ENCODE assay signal across 10 cellular contexts in the genomic region with DNA sequence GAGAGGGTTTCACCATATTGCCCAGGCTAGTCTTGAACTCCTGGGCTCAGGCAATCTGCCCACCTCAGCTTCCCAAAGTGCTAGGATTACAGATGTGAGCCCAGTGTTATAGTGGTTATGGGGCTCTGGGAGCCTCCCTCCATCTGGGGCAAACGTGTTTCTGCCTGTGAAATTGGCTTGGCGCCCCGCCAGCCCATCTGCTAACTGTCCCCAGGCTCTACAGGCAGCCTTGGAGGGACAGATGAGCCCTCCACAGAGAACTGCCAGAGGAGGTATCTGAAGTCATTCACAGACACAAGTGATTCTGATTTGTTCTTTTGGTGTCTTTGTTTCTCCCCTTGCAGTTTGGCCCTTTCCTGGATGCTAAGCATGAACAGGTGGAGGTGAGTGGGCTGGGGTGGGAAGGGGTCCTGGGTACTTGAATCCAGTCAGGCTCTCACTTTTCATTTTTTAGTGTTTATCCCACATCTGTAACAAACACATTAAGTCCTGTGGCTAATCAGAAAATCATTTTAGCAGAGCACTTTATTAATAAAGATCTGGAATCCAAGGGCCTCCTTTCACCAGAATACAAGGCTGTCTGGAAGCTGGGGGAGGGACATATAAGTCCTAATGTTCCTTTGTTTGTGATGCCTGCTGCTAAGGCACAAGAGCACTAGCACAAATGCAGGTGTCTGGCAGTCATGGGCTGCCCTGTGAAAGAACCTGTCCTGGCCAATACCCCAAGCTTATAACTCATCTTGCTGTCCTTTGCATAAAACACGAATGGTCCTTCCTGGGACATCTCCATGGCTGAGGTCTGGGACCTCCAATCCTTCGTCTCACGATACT. TPM values are rescaled to one million over a fixed set of nuclear protein-coding genes. Genes with fewer than 3 reads are reported as not detected.
DNase-seq lines count a peak whose midpoint lies in the region; ATAC-seq and TF ChIP-seq lines count a peak whose summit lies in the region.
"Had no signal": no experiment of that assay in that cellular context is flagged by ENCODE, and none has a peak within 500 bp of the region (broad histone marks: within the 10 kb centered on the region; RNA-seq: fewer than 3 reads in every experiment).

No MANE protein-coding gene starts in this region.

- POLR2A ChIA-PET in activated CD4-positive, alpha-beta T cell treated with anti-CD3 and anti-CD28 coated beads, Interleukin-2, amount 10 ng/mL, durations not matched to agents 7 days and 5 days (lab: Charles Lee) = no interaction called here

- no peak for ATAC-seq in GM18519 (IDR thresholded peaks at IDR 0.05; ENCODE audit: low FRiP score, unreplicated experiment)
- no peak for ATAC-seq in GM18870 (IDR thresholded peaks at IDR 0.05; ENCODE audit: unreplicated experiment)
- ATAC-seq: esophagus mucosa had no signal

- no peaks in the 10 kb centered on the region for H3K27me3 ChIP-seq in dorsolateral prefrontal cortex

- no peak overlapping the region for H3K27ac Mint-ChIP-seq in activated CD4-positive, alpha-beta T cell treated with anti-CD3 and anti-CD28 coated beads, Interleukin-2, amount 10 ng/mL, durations not matched to agents 7 days and 5 days

- peaks cover 47% of the 10 kb centered on the region for H3K36me3 Mint-ChIP-seq in activated CD4-positive, alpha-beta T cell treated with anti-CD3 and anti-CD28 coated beads, Interleukin-2, amount 10 ng/mL, durations not matched to agents 7 days and 5 days (ENCODE audit: low read depth)

- DNase-seq in DMS 273 (lab: John Stamatoyannopoulos, UW; ENCODE audit: unreplicated experiment) = peak; percentile 97
- peak; percentile 99 for DNase-seq in NCI-H2171 treated with DMSO at 0.1 percent for 48 hours (lab: John Stamatoyannopoulos, UW)
- peak; percentile 41 to 73 (median 64) for DNase-seq in dorsolateral prefrontal cortex
- DNase-seq in posterior cingulate gyrus = peak in 7 of 10 donors; percentile 50 to 93 (median 70)
- no peak for DNase-seq in activated CD4-positive, alpha-beta T cell treated with anti-CD3 and anti-CD28 coated beads, Interleukin-2, amount 10 ng/mL, durations not matched to agents 7 days and 5 days
- DNase-seq in SKM-1 (lab: John Stamatoyannopoulos, UW; ENCODE audit: unreplicated experiment) = no peak
- DNase-seq: SHP77 treated with DMSO at 0.1 percent for 48 hours had no signal

- peak overlapping the region in 58 of 59 donors; percentile 41 to 100 (median 98) for H3K27ac ChIP-seq in dorsolateral prefrontal cortex

- H3K9me3 Mint-ChIP-seq in activated CD4-positive, alpha-beta T cell treated with anti-CD3 and anti-CD28 coated beads, Interleukin-2, amount 10 ng/mL, durations not matched to agents 7 days and 5 days = no peaks in the 10 kb centered on the region

- CTCF ChIA-PET in activated CD4-positive, alpha-beta T cell treated with anti-CD3 and anti-CD28 coated beads, Interleukin-2, amount 10 ng/mL, durations not matched to agents 7 days and 5 days (lab: Charles Lee) = interaction anchor here (0.5 to 2.0 kb wide), 3 partner anchors 9 to 44 kb away, joined by 4 to 9 read pairs (median 4); a partner anchor contains a TSS

- TF ChIP-seq CTCF in dorsolateral prefrontal cortex (IDR thresholded peaks at IDR 0.05 in 54 of 56, conservative IDR thresholded peaks at IDR 0.05 in 2 of 56; ENCODE audit: low read depth in 1 of 56, partially characterized antibody in 56 of 56) = no peak

- no peak overlapping the region for H3K4me3 Mint-ChIP-seq in activated CD4-positive, alpha-beta T cell treated with anti-CD3 and anti-CD28 coated beads, Interleukin-2, amount 10 ng/mL, durations not matched to agents 7 days and 5 days

- no peak overlapping the region for H3K4me3 ChIP-seq in dorsolateral prefrontal cortex

- H3K4me1 Mint-ChIP-seq in activated CD4-positive, alpha-beta T cell treated with anti-CD3 and anti-CD28 coated beads, Interleukin-2, amount 10 ng/mL, durations not matched to agents 7 days and 5 days = peaks cover 3% of the 10 kb centered on the region

- intact Hi-C loops in dorsolateral prefrontal cortex (cut with DNase I) = no loop called here
- intact Hi-C loops in posterior cingulate gyrus (cut with DNase I) = no loop called here

- no peaks in the 10 kb centered on the region for H3K27me3 Mint-ChIP-seq in activated CD4-positive, alpha-beta T cell treated with anti-CD3 and anti-CD28 coated beads, Interleukin-2, amount 10 ng/mL, durations not matched to agents 7 days and 5 days

RNA-seq across cellular contexts. Expression of a gene that starts 25.7 kb away (rescaled TPM):
- 10 to 100 TPM in 115 of 120 experiments, 1 to 10 TPM in 5; 7.5 to 83.6 (median 20.5) TPM for total RNA-seq in dorsolateral prefrontal cortex
- under 1 TPM; 0.25 to 0.67 TPM for total RNA-seq in activated CD4-positive, alpha-beta T cell treated with anti-CD3 and anti-CD28 coated beads, Interleukin-2, amount 10 ng/mL, durations not matched to agents 7 days and 5 days

RNA-seq across cellular contexts. Expression of a gene that starts 27.2 kb away (rescaled TPM):
- 10 to 100 TPM in 36 of 120 experiments, 1 to 10 TPM in 84; 4.5 to 16.1 (median 8.9) TPM for total RNA-seq in dorsolateral prefrontal cortex
- total RNA-seq in activated CD4-positive, alpha-beta T cell treated with anti-CD3 and anti-CD28 coated beads, Interleukin-2, amount 10 ng/mL, durations not matched to agents 7 days and 5 days = 10 to 100 TPM; 47.7 to 55.2 TPM

RNA-seq across cellular contexts. Expression of a gene that starts 44.7 kb away (rescaled TPM):
- 100 to 1,000 TPM in 5 of 120 experiments, 10 to 100 TPM in 115; 51.4 to 114 (median 73.5) TPM for total RNA-seq in dorsolateral prefrontal cortex
- 10 to 100 TPM; 61.1 to 75.6 TPM for total RNA-seq in activated CD4-positive, alpha-beta T cell treated with anti-CD3 and anti-CD28 coated beads, Interleukin-2, amount 10 ng/mL, durations not matched to agents 7 days and 5 days

Comparison
In these comparisons a context has a peak if more than half of its experiments do, and no peak if none do; other contexts are left out.
1. DNase-seq: peak in DMS 273 (single experiment), NCI-H2171 treated with DMSO at 0.1 percent for 48 hours (single experiment), dorsolateral prefrontal cortex (10 of 10) and posterior cingulate gyrus (7 of 10); none in activated CD4-positive, alpha-beta T cell treated with anti-CD3 and anti-CD28 coated beads, Interleukin-2, amount 10 ng/mL, durations not matched to agents 7 days and 5 days (single experiment) and SKM-1 (single experiment).
2. RNA of a gene that starts 25.7 kb away (total RNA-seq): 7.5 to 83.6 TPM in dorsolateral prefrontal cortex; 0.25 to 0.67 TPM in activated CD4-positive, alpha-beta T cell treated with anti-CD3 and anti-CD28 coated beads, Interleukin-2, amount 10 ng/mL, durations not matched to agents 7 days and 5 days; every median in the first group is over 4 times any median in the second.